2 cellular contexts compared by ENCODE assay signal in genomic region chr17:60080545-60080944, GRCh38.
TF ChIP-seq lines count a peak whose summit lies in the region.

No MANE protein-coding gene starts in this region.

TF ChIP-seq in SK-N-SH, 30 proteins besides CTCF, POLR2A, EP300 and RAD21 (continued from another document):
- TF ChIP-seq ZBTB33 (IDR thresholded peaks at IDR 0.05; ENCODE audit: borderline replicate concordance, low read depth): no peak
- TF ChIP-seq NFIC (IDR thresholded peaks at IDR 0.05; ENCODE audit: borderline replicate concordance): no peak
- no peak for TF ChIP-seq NRF1 (IDR thresholded peaks at IDR 0.05; ENCODE audit: low read depth, low read length)

TF ChIP-seq in SK-N-SH treated with all-trans-retinoic acid at 6 μM for 48 hours, 23 proteins besides CTCF, POLR2A, EP300 and RAD21 (continued from another document):
- TF ChIP-seq CREB5 (CRISPR knock-in tag; IDR thresholded peaks at IDR 0.05; ENCODE audit: low read depth): no peak
- no peak for TF ChIP-seq ARNTL (CRISPR knock-in tag; IDR thresholded peaks at IDR 0.05; ENCODE audit: borderline replicate concordance, low read depth)
- TF ChIP-seq ESRRG (CRISPR knock-in tag; IDR thresholded peaks at IDR 0.05): no peak
- TF ChIP-seq RARB (CRISPR knock-in tag; IDR thresholded peaks at IDR 0.05): no peak
- TF ChIP-seq GLIS3 (CRISPR knock-in tag; IDR thresholded peaks at IDR 0.05): no peak
- TF ChIP-seq POU6F1 (CRISPR knock-in tag; IDR thresholded peaks at IDR 0.05; ENCODE audit: borderline replicate concordance, low read depth): no peak
- no peak for TF ChIP-seq ISL1 (CRISPR knock-in tag; IDR thresholded peaks at IDR 0.05)
- TF ChIP-seq SNAI2 (CRISPR knock-in tag; IDR thresholded peaks at IDR 0.05): no peak
- no peak for TF ChIP-seq ZC3H10 (CRISPR knock-in tag; IDR thresholded peaks at IDR 0.05)
- TF ChIP-seq CSDC2 (CRISPR knock-in tag; IDR thresholded peaks at IDR 0.05): no peak
- TF ChIP-seq ZNF8 (CRISPR knock-in tag; IDR thresholded peaks at IDR 0.05): no peak
- TF ChIP-seq PPARA (CRISPR knock-in tag; IDR thresholded peaks at IDR 0.05; ENCODE audit: borderline replicate concordance): no peak
